Comparison of ENCODE assay signal across 1 cellular context in genomic region chrX:45070116-45071007, GRCh38.
TF ChIP-seq lines count a peak whose summit lies in the region.

No MANE protein-coding gene starts in this region.

TF ChIP-seq in GM12878, 131 proteins besides CTCF, POLR2A, EP300 and RAD21:
- no peak for TF ChIP-seq HCFC1 (IDR thresholded peaks at IDR 0.05; ENCODE audit: low read length)
- peak; percentile 40; the same call in 1 of the 2 replicates for TF ChIP-seq MXI1 (IDR thresholded peaks at IDR 0.05; ENCODE audit: low read depth, low read length)
- no peak for TF ChIP-seq YY1 (IDR thresholded peaks at IDR 0.05; ENCODE audit: low read depth, low read length)
- no peak for TF ChIP-seq JUND (IDR thresholded peaks at IDR 0.05; ENCODE audit: low read depth, low read length)
- no peak for TF ChIP-seq IRF5 (IDR thresholded peaks at IDR 0.05; ENCODE audit: borderline replicate concordance)
- no peak for TF ChIP-seq IRF4 (IDR thresholded peaks at IDR 0.05; ENCODE audit: low read depth, low read length)
- TF ChIP-seq PKNOX1 (IDR thresholded peaks at IDR 0.05): peak; percentile 61
- no peak for TF ChIP-seq ESRRA (IDR thresholded peaks at IDR 0.05; ENCODE audit: low read length)
- TF ChIP-seq SMC3 (IDR thresholded peaks at IDR 0.05; ENCODE audit: borderline replicate concordance, low read length): peak; percentile 59; the same call in 1 of the 2 replicates
- no peak for TF ChIP-seq RELB (IDR thresholded peaks at IDR 0.05; ENCODE audit: low read depth)
- no peak for TF ChIP-seq SRF (IDR thresholded peaks at IDR 0.05; ENCODE audit: low read depth in 2 of 2, low read length in 2 of 2)
- TF ChIP-seq TCF3 (IDR thresholded peaks at IDR 0.05; ENCODE audit: borderline replicate concordance, insufficient read depth, low read depth, low read length): no peak
- TF ChIP-seq STAT3 (IDR thresholded peaks at IDR 0.05; ENCODE audit: low read depth, low read length): 0 out of 2 replicates have a peak, but pooled peaks have one; percentile 53
TF ChIP-seq in GM12878: peak in this region for 4.
